Comparison of ENCODE assay signal across 8 cellular contexts in the genomic region with DNA sequence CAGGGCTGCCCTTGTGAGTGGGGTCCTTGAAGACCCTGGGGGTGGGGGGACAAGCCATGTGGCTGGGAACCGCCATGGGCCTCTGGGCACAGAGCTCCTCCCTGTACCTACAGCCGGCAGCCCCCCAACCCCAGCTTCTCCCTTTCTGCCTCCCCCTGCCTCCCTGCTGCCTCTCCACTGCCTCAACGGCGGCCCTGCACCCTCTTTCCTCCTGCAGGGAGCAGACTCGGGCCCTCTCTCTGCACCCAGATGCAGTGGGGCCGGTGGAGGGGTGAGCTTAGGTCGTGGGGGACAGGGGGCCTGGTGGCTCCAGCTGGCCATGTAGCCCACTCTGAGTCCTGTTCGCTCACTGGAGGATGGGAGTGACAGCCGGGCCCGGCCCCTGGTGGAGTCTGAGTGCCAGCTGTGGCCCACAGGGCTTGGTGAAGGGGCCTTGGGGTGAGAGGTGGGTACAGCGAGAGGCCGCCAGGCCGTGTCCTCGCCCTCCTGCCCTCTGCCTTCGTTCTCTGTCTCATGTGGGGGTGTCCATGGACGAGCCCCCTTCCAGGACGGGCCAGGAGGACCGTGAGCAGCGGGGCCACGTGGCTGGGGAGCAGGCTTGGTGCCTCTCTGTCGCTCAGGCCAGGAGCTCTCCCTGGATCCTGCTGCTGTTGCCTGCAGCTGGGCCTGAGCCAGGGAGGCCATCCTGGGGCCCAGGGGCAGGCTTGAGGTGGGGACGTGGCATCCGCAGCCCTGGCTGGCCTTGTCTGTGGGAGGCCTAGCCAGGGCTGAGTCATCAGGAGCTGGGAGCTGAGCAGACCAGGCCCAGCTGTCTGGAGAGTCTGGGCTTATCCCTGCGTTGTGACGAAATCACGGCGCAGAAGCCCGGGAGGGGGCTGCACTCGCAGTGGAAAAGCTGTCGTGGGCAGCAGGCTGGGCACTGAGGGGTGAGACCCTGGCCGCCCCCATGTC.
A peak's percentile ranks its signal among the peaks of the same experiment; 100 is the strongest.
DNase-seq lines count a peak whose midpoint lies in the region; FAIRE-seq and TF ChIP-seq lines count a peak whose summit lies in the region.
"Had no signal": no experiment of that assay in that cellular context is flagged by ENCODE, and none has a peak within 500 bp of the region (broad histone marks: within the 10 kb centered on the region; RNA-seq: fewer than 3 reads in every experiment).

No MANE protein-coding gene starts in this region.

- intact Hi-C loops in tibial artery (cut with DNase I; ENCODE audit: low total_unique reads) (no loop called here), prostate gland (cut with DNase I) (no loop called here)

- 60% methylated on average over 31 of the region's 31 CpGs for WGBS in prostate gland

- peak; percentile 89 for FAIRE-seq in HTR-8/SVneo (lab: Jason Lieb, UNC)

- no peak for TF ChIP-seq POLR2A in prostate gland (IDR thresholded peaks at IDR 0.05)

- H3K9me3 ChIP-seq in tibial artery (no peaks in the 10 kb centered on the region), prostate gland (no peaks in the 10 kb centered on the region)

- H3K27me3 ChIP-seq in tibial artery (peaks cover 0 to 38% of the 10 kb centered on the region in 2 donors), prostate gland (replicated peaks; ENCODE audit: insufficient read depth) (peaks cover 17% of the 10 kb centered on the region)

- H3K4me3 ChIP-seq in tibial artery (no peak overlapping the region), prostate gland (no peak overlapping the region)

- TF ChIP-seq CTCF in tibial artery (IDR thresholded peaks at IDR 0.05) = no peak
- no peak for TF ChIP-seq CTCF in prostate gland (IDR thresholded peaks at IDR 0.05)

- H3K4me1 ChIP-seq in tibial artery = no peaks in the 10 kb centered on the region
- no peaks in the 10 kb centered on the region for H3K4me1 ChIP-seq in prostate gland (replicated peaks)

- no peaks in the 10 kb centered on the region for H3K36me3 ChIP-seq in tibial artery
- no peaks in the 10 kb centered on the region for H3K36me3 ChIP-seq in prostate gland

- DNase-seq in HTR-8/SVneo (ENCODE audit: insufficient read length, low spot score) (peak; percentile 98), astrocyte of the hippocampus (ENCODE audit: low read depth, low spot score) (peak; percentile 97), islet precursor cell (peak; percentile 96), tibial artery (peak; percentile 71 to 75), NCI-H146 (lab: John Stamatoyannopoulos, UW) (no peak), prostate gland (ENCODE audit: low spot score) (no peak), NCI-H1048 (lab: John Stamatoyannopoulos, UW) (no peak)
- DNase-seq: NCI-H2227 treated with DMSO at 0.1 percent for 48 hours had no signal

- H3K27ac ChIP-seq in tibial artery = no peak overlapping the region
- no peak overlapping the region for H3K27ac ChIP-seq in prostate gland

Comparison
In these comparisons a context has a peak if more than half of its experiments do, and no peak if none do; other contexts are left out.
1. DNase-seq: peak in HTR-8/SVneo (single experiment), astrocyte of the hippocampus (single experiment), islet precursor cell (single experiment) and tibial artery (2 of 2); none in NCI-H146 (single experiment), prostate gland (single experiment) and NCI-H1048 (single experiment).